Comparison of ENCODE assay signal across 22 cellular contexts in the genomic region with DNA sequence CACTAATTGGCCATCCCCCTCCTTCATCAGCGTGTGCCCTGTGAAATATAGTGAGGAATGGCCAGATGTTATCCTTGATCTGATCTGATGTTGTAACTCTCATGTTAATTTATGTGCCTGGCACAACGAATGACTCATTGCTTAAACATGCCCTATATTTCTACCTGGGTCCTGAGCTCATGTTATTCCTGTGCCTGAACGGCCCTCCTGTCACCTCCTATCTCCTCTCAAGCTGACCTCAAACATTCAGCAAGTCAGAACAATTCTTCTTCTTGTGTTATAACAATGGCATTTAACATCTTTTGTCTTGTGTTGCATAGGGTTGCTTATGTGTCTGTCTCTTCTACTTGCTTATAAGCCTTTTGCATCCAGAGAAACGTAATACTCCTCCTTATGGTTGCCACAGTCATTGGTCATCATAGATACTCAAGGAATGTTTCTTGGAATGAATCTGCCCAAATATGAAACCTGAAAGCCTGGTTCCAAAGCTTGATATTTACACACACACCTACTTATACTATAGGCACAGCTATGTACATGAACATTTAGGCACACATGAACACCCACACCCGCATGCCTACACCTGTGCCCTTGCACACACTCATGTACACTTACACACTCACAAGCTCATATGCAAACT.
A peak's percentile ranks its signal among the peaks of the same experiment; 100 is the strongest.
DNase-seq lines count a peak whose midpoint lies in the region; ATAC-seq and TF ChIP-seq lines count a peak whose summit lies in the region.
"Had no signal": no experiment of that assay in that cellular context is flagged by ENCODE, and none has a peak within 500 bp of the region (broad histone marks: within the 10 kb centered on the region; RNA-seq: fewer than 3 reads in every experiment).

No MANE protein-coding gene starts in this region.

- H3K27ac ChIP-seq in mammary epithelial cell (ENCODE audit: insufficient read depth, low read depth, low read length) (peak overlapping the region; percentile 20), gastrocnemius medialis (no peak overlapping the region)
- H3K27ac ChIP-seq: coronary artery, heart right ventricle, pancreas, transverse colon had no signal

- no peaks in the 10 kb centered on the region for H3K36me3 ChIP-seq in Caco-2 (ENCODE audit: control insufficient read depth, insufficient read depth, low read length)
- no peaks in the 10 kb centered on the region for H3K36me3 ChIP-seq in mammary epithelial cell (ENCODE audit: insufficient read depth, low read length)
- no peaks in the 10 kb centered on the region for H3K36me3 ChIP-seq in gastrocnemius medialis
- H3K36me3 ChIP-seq: heart right ventricle, pancreas, transverse colon had no signal

- H3K9me3 Mint-ChIP-seq in Caco-2 (ENCODE audit: unreplicated experiment) (no peaks in the 10 kb centered on the region), HFFc6 (no peaks in the 10 kb centered on the region)
- H3K9me3 Mint-ChIP-seq: stimulated activated memory B cell treated with anti-CD40 and anti-IgM and Interleukin-4, amounts not matched to agents 10 μg/mL and 1 μg/mL and 100 μg/mL, for 72 hours; T-cell had no signal

- POLR2A ChIA-PET in Caco-2 (lab: Charles Lee): no interaction called here

- H4K20me1 ChIP-seq in mammary epithelial cell (ENCODE audit: insufficient read depth, low read length): no peaks in the 10 kb centered on the region

- intact Hi-C loops in Caco-2 (cut with micrococcal nuclease; ENCODE audit: unreplicated experiment) (no loop called here), mammary epithelial cell (cut with micrococcal nuclease) (loop anchor here (2.0 to 10.0 kb wide), 3 partner anchors 30 to 810 kb away; no protein-coding TSS in a partner anchor), gastrocnemius medialis (cut with DNase I; ENCODE audit: low total_unique reads) (loop anchor here (5.0 kb wide), 1 partner anchor 347 kb away; no protein-coding TSS in a partner anchor)

- H3K4me3 Mint-ChIP-seq in Caco-2 (ENCODE audit: unreplicated experiment) (no peak overlapping the region), HFFc6 (no peak overlapping the region)
- H3K4me3 Mint-ChIP-seq: stimulated activated memory B cell treated with anti-CD40 and anti-IgM and Interleukin-4, amounts not matched to agents 10 μg/mL and 1 μg/mL and 100 μg/mL, for 72 hours; T-cell had no signal

- H3K36me3 Mint-ChIP-seq in Caco-2 (ENCODE audit: insufficient read depth, unreplicated experiment): no peaks in the 10 kb centered on the region
- H3K36me3 Mint-ChIP-seq in HFFc6 (ENCODE audit: low read depth): no peaks in the 10 kb centered on the region
- H3K36me3 Mint-ChIP-seq: stimulated activated memory B cell treated with anti-CD40 and anti-IgM and Interleukin-4, amounts not matched to agents 10 μg/mL and 1 μg/mL and 100 μg/mL, for 72 hours; T-cell had no signal

- BruUV-seq in Caco-2 (replicated peaks; lab: Mats Ljungman, UMichigan) (no TSS peak), mammary epithelial cell (replicated peaks; lab: Mats Ljungman, UMichigan) (no TSS peak)

- H3K27me3 Mint-ChIP-seq in Caco-2 (ENCODE audit: insufficient read depth, unreplicated experiment) (no peaks in the 10 kb centered on the region), HFFc6 (ENCODE audit: insufficient read depth) (peaks cover 4% of the 10 kb centered on the region)

- DNase-seq in Caco-2 (no peak), HT-29 (ENCODE audit: low spot score) (peak; percentile 59), mammary epithelial cell (peak; percentile 84), kidney glomerular epithelial cell (lab: John Stamatoyannopoulos, UW) (peak; percentile 51), KBM-7 (no peak), gastrocnemius medialis (no peak), HFFc6 (no peak)
- DNase-seq: activated CD4-positive, CD25-positive, alpha-beta regulatory T cell; activated CD8-positive, alpha-beta memory T cell treated with anti-CD3 and anti-CD28 coated beads for 24 hours; activated effector memory CD4-positive, alpha-beta T cell treated with Interleukin-2 at 50 U/mL for 16 hours; aorta; heart right ventricle; MV-4-11; NCI-H2029 treated with DMSO at 0.1 percent for 48 hours; NCI-H526; pancreas; T-cell; transverse colon had no signal

- H3K27me3 ChIP-seq in Caco-2 (replicated peaks; ENCODE audit: control insufficient read depth, insufficient read depth, low read length): no peaks in the 10 kb centered on the region
- no peaks in the 10 kb centered on the region for H3K27me3 ChIP-seq in mammary epithelial cell (ENCODE audit: insufficient read depth, low read length)
- no peaks in the 10 kb centered on the region for H3K27me3 ChIP-seq in gastrocnemius medialis
- H3K27me3 ChIP-seq: transverse colon had no signal

- no peak for TF ChIP-seq POLR2A in gastrocnemius medialis (IDR thresholded peaks at IDR 0.05)

- no peaks in the 10 kb centered on the region for H3K79me2 ChIP-seq in mammary epithelial cell (ENCODE audit: insufficient read depth, low read length)

- H2AFZ ChIP-seq in mammary epithelial cell (ENCODE audit: low read depth, low read length): no peak overlapping the region

- H3K4me2 ChIP-seq in mammary epithelial cell (ENCODE audit: insufficient read depth, low read depth, low read length): peak overlapping the region; percentile 64

- WGBS in mammary epithelial cell (ENCODE audit: low coverage, missing lambda C conversion rate): 20% methylated on average over 5 of the region's 5 CpGs

- H3K27ac Mint-ChIP-seq in Caco-2 (ENCODE audit: unreplicated experiment): peak overlapping the region; percentile 78
- H3K27ac Mint-ChIP-seq in HFFc6: no peak overlapping the region
- H3K27ac Mint-ChIP-seq: stimulated activated memory B cell treated with anti-CD40 and anti-IgM and Interleukin-4, amounts not matched to agents 10 μg/mL and 1 μg/mL and 100 μg/mL, for 72 hours; T-cell had no signal

- no peak overlapping the region for H3K9ac ChIP-seq in mammary epithelial cell (ENCODE audit: insufficient read depth, low read length)

- H3K4me3 ChIP-seq in Caco-2 (ENCODE audit: low read depth, low read length) (no peak overlapping the region), mammary epithelial cell (replicated peaks in 1 of 3; ENCODE audit: insufficient read depth in 1 of 3, low read depth in 2 of 3, low read length in 3 of 3) (no peak overlapping the region), gastrocnemius medialis (no peak overlapping the region)
- H3K4me3 ChIP-seq: coronary artery, heart right ventricle, pancreas, transverse colon had no signal

- TF ChIP-seq CTCF in Caco-2 (IDR thresholded peaks at IDR 0.05; ENCODE audit: insufficient read depth in 1 of 2, low read depth in 1 of 2, low read length in 1 of 2, severe bottlenecking in 1 of 2, unreplicated experiment in 1 of 2) (no peak), mammary epithelial cell (conservative IDR thresholded peaks at IDR 0.05 in 1 of 2, IDR thresholded peaks at IDR 0.05 in 1 of 2; ENCODE audit: extremely low read depth in 1 of 2, insufficient read depth in 1 of 2, low read depth in 1 of 2, low read length in 2 of 2) (no peak), gastrocnemius medialis (IDR thresholded peaks at IDR 0.05 in 4 of 5, conservative IDR thresholded peaks at IDR 0.05 in 1 of 5) (no peak), HFFc6 (IDR thresholded peaks at IDR 0.05) (no peak)

- ATAC-seq in gastrocnemius medialis (no peak), HG03442 (IDR thresholded peaks at IDR 0.05; ENCODE audit: unreplicated experiment) (no peak)
- ATAC-seq: heart right ventricle; left lobe of liver; pancreas; stimulated activated memory B cell treated with anti-CD40 and anti-IgM and Interleukin-4, amounts not matched to agents 10 μg/mL and 1 μg/mL and 100 μg/mL, for 72 hours; T-cell had no signal

- in situ Hi-C loops in mammary epithelial cell (cut with MboI; ENCODE audit: low sequenced_read_pairs in 2 of 2) (no loop called here), KBM-7 (cut with MboI; ENCODE audit: low pct_unique_long_range_greater_than_20kb, low sequenced_read_pairs) (no loop called here), gastrocnemius medialis (cut with MboI; ENCODE audit: low sequenced_read_pairs in 4 of 4) (no loop called here)

- peaks cover 14% of the 10 kb centered on the region for H3K4me1 Mint-ChIP-seq in Caco-2 (ENCODE audit: low read depth, unreplicated experiment)
- peaks cover 17% of the 10 kb centered on the region for H3K4me1 Mint-ChIP-seq in HFFc6 (ENCODE audit: low read depth)

- dilution Hi-C loops in mammary epithelial cell (cut with HindIII; ENCODE audit: low sequenced_read_pairs): no loop called here

- CTCF ChIA-PET in Caco-2 (lab: Charles Lee): no interaction called here
- CTCF ChIA-PET in mammary epithelial cell (lab: Charles Lee; ENCODE audit: low non-redundant PET): interaction anchor here (0.8 kb wide), 1 partner anchor 312 kb away, joined by 5 read pairs; no protein-coding TSS in a partner anchor

- H3K9me3 ChIP-seq in Caco-2: no peaks in the 10 kb centered on the region
- no peaks in the 10 kb centered on the region for H3K9me3 ChIP-seq in mammary epithelial cell (replicated peaks; ENCODE audit: insufficient read depth, low read length)
- H3K9me3 ChIP-seq in gastrocnemius medialis: no peaks in the 10 kb centered on the region
- H3K9me3 ChIP-seq: heart right ventricle, pancreas, transverse colon had no signal

- peaks cover 31% of the 10 kb centered on the region for H3K4me1 ChIP-seq in Caco-2
- peaks cover 18% of the 10 kb centered on the region for H3K4me1 ChIP-seq in mammary epithelial cell (ENCODE audit: insufficient read depth, low read length)
- H3K4me1 ChIP-seq in gastrocnemius medialis: no peaks in the 10 kb centered on the region
- H3K4me1 ChIP-seq: heart right ventricle, pancreas, transverse colon had no signal

Comparison
In these comparisons a context has a peak if more than half of its experiments do, and no peak if none do; other contexts are left out.
1. DNase-seq: peak in HT-29 (single experiment), mammary epithelial cell (single experiment) and kidney glomerular epithelial cell (single experiment); none in Caco-2 (0 of 2), KBM-7 (single experiment), gastrocnemius medialis (0 of 2) and HFFc6 (single experiment).